In genomic region chr6:142474446-142475289, GRCh38 we compare ENCODE assay signal across 9 cellular contexts.
DNase-seq lines count a peak whose midpoint lies in the region; ATAC-seq and TF ChIP-seq lines count a peak whose summit lies in the region.
"Had no signal": no experiment of that assay in that cellular context is flagged by ENCODE, and none has a peak within 500 bp of the region (broad histone marks: within the 10 kb centered on the region; RNA-seq: fewer than 3 reads in every experiment).

No MANE protein-coding gene starts in this region.

- H3K27ac ChIP-seq in ACC112 (ENCODE audit: low read depth, low read length), result no peak overlapping the region

- H3K27me3 ChIP-seq in ACC112 (ENCODE audit: insufficient read depth, low read length) (no peaks in the 10 kb centered on the region), GM06990 (replicated peaks; ENCODE audit: control insufficient read depth, insufficient read depth, low read length) (no peaks in the 10 kb centered on the region)

- H3K4me1 Mint-ChIP-seq in type B pancreatic cell (ENCODE audit: unreplicated experiment), result peaks cover 6% of the 10 kb centered on the region
- H3K4me1 Mint-ChIP-seq: memory B cell had no signal

- H3K27ac Mint-ChIP-seq in type B pancreatic cell, result no peak overlapping the region
- H3K27ac Mint-ChIP-seq: memory B cell had no signal

- DNase-seq in GM06990 (ENCODE audit: extremely low read depth, insufficient read length) (peak; percentile 20), NCI-H69 (lab: John Stamatoyannopoulos, UW) (peak; percentile 73), T47D (ENCODE audit: low read depth in 1 of 2, low spot score in 1 of 2) (peak; percentile 7 to 76), left colon (peak in 1 of 2 donors; percentile 27), type B pancreatic cell (ENCODE audit: extremely low spot score, unreplicated experiment) (no peak)
- no peak for DNase-seq in activated CD4-positive, CD25-positive, alpha-beta regulatory T cell treated with anti-CD3 and anti-CD28 coated beads, Interleukin-2, amount 50 U/mL, for 72 hours

- H3K9me3 Mint-ChIP-seq in type B pancreatic cell, result no peaks in the 10 kb centered on the region

- H3K79me2 ChIP-seq in ACC112 (ENCODE audit: control insufficient read depth, insufficient read depth, low read length, unreplicated experiment), result no peaks in the 10 kb centered on the region

- TF ChIP-seq CTCF in GM06990 (IDR thresholded peaks at IDR 0.05; ENCODE audit: insufficient read depth, low read length, poor library complexity, severe bottlenecking), result peak; percentile 49
- TF ChIP-seq CTCF in type B pancreatic cell (conservative IDR thresholded peaks at IDR 0.05), result peak; percentile 91

- intact Hi-C loops in left colon (cut with DNase I, micrococcal nuclease), result loop anchor here in 1 of 2 donors (10.0 kb wide), 1 partner anchor 950 kb away; no protein-coding TSS in a partner anchor

- no peaks in the 10 kb centered on the region for H3K36me3 Mint-ChIP-seq in type B pancreatic cell
- H3K36me3 Mint-ChIP-seq: memory B cell had no signal

- H2AFZ ChIP-seq in ACC112 (ENCODE audit: low read length, unreplicated experiment), result peak overlapping the region; percentile 49

- H3K27me3 Mint-ChIP-seq in type B pancreatic cell, result peaks cover 6% of the 10 kb centered on the region

- ATAC-seq in HG03342 (IDR thresholded peaks at IDR 0.05; ENCODE audit: unreplicated experiment) (peak; percentile 67), left colon (peak; percentile 42)

- no peaks in the 10 kb centered on the region for H3K4me1 ChIP-seq in ACC112 (ENCODE audit: control insufficient read depth, insufficient read depth, low read length, unreplicated experiment)

- peak overlapping the region; percentile 35 for H3K4me3 Mint-ChIP-seq in type B pancreatic cell
- H3K4me3 Mint-ChIP-seq: memory B cell had no signal

- H3K36me3 ChIP-seq in ACC112 (ENCODE audit: insufficient read depth, low read length) (no peaks in the 10 kb centered on the region), GM06990 (ENCODE audit: control insufficient read depth, insufficient read depth, low read length) (no peaks in the 10 kb centered on the region)

- H3K4me3 ChIP-seq in ACC112 (ENCODE audit: low read depth, low read length), result peak overlapping the region; percentile 54
- no peak overlapping the region for H3K4me3 ChIP-seq in GM06990 (replicated peaks; ENCODE audit: low read depth, low read length)

- in situ Hi-C loops in T47D (cut with HindIII; ENCODE audit: low pct_unique_long_range_greater_than_20kb, low sequenced_read_pairs), result no loop called here

Comparison
In these comparisons a context has a peak if more than half of its experiments do, and no peak if none do; other contexts are left out.
1. DNase-seq: peak in GM06990 (single experiment), NCI-H69 (single experiment) and T47D (2 of 2); none in type B pancreatic cell (single experiment) and activated CD4-positive, CD25-positive, alpha-beta regulatory T cell treated with anti-CD3 and anti-CD28 coated beads, Interleukin-2, amount 50 U/mL, for 72 hours (single experiment).